ENCODE assay signal across 10 cellular contexts in genomic region chr14:21192447-21192822, GRCh38. TPM values are rescaled to one million over a fixed set of nuclear protein-coding genes. Genes with fewer than 3 reads are reported as not detected.
DNase-seq lines count a peak whose midpoint lies in the region; ATAC-seq and TF ChIP-seq lines count a peak whose summit lies in the region.
"Had no signal": no experiment of that assay in that cellular context is flagged by ENCODE, and none has a peak within 500 bp of the region (broad histone marks: within the 10 kb centered on the region; RNA-seq: fewer than 3 reads in every experiment).

No MANE protein-coding gene starts in this region.

- intact Hi-C loops in right cardiac atrium (cut with DNase I): no loop called here

- TF ChIP-seq CTCF in WI38 (IDR thresholded peaks at IDR 0.05; ENCODE audit: low read depth, low read length): no peak

- CTCF ChIA-PET in activated CD4-positive, alpha-beta T cell treated with anti-CD3 and anti-CD28 coated beads, Interleukin-2, amount 10 ng/mL, durations not matched to agents 7 days and 5 days (lab: Charles Lee): interaction anchor here (0.6 to 1.7 kb wide), 4 partner anchors 11 to 100 kb away, joined by 3 to 5 read pairs (median 3); no protein-coding TSS in a partner anchor

- no peaks in the 10 kb centered on the region for H3K27me3 ChIP-seq in right cardiac atrium (ENCODE audit: control insufficient read depth, insufficient read depth)

- H3K4me1 ChIP-seq in right cardiac atrium (ENCODE audit: control insufficient read depth, insufficient read depth, low read length): no peaks in the 10 kb centered on the region

- H3K27ac ChIP-seq in right cardiac atrium (ENCODE audit: low read length): no peak overlapping the region

- peak overlapping the region; percentile 60 for H3K4me3 Mint-ChIP-seq in activated CD4-positive, alpha-beta T cell treated with anti-CD3 and anti-CD28 coated beads, Interleukin-2, amount 10 ng/mL, durations not matched to agents 7 days and 5 days
- peak overlapping the region; percentile 76 to 78 for H3K4me3 Mint-ChIP-seq in stimulated activated naive B cell treated with anti-CD40 and anti-IgM and Interleukin-4, amounts not matched to agents 10 μg/mL and 1 μg/mL and 100 μg/mL, for 72 hours

- POLR2A ChIA-PET in activated CD4-positive, alpha-beta T cell treated with anti-CD3 and anti-CD28 coated beads, Interleukin-2, amount 10 ng/mL, durations not matched to agents 7 days and 5 days (lab: Charles Lee): interaction anchor here (0.7 kb wide), 1 partner anchor 52 kb away, joined by 3 read pairs; no protein-coding TSS in a partner anchor

- H3K9me3 ChIP-seq in right cardiac atrium (ENCODE audit: control insufficient read depth, low read length): no peaks in the 10 kb centered on the region

- H3K4me3 ChIP-seq in WI38 (ENCODE audit: low read depth, low read length): peak overlapping the region; percentile 38
- H3K4me3 ChIP-seq in right cardiac atrium (ENCODE audit: low read length): no peak overlapping the region

- H3K36me3 Mint-ChIP-seq in activated CD4-positive, alpha-beta T cell treated with anti-CD3 and anti-CD28 coated beads, Interleukin-2, amount 10 ng/mL, durations not matched to agents 7 days and 5 days (ENCODE audit: low read depth): no peaks in the 10 kb centered on the region
- H3K36me3 Mint-ChIP-seq in stimulated activated naive B cell treated with anti-CD40 and anti-IgM and Interleukin-4, amounts not matched to agents 10 μg/mL and 1 μg/mL and 100 μg/mL, for 72 hours: no peaks in the 10 kb centered on the region

- no peak for DNase-seq in activated CD4-positive, alpha-beta T cell treated with anti-CD3 and anti-CD28 coated beads, Interleukin-2, amount 10 ng/mL, durations not matched to agents 7 days and 5 days
- DNase-seq in activated CD4-positive, alpha-beta T cell treated with anti-CD3 and anti-CD28 coated beads, Interleukin-2, amount 50 U/mL, for 4 hours: no peak
- DNase-seq in right cardiac atrium: no peak
- DNase-seq in stimulated activated naive B cell treated with anti-CD40 and anti-IgM and Interleukin-4, amounts not matched to agents 10 μg/mL and 1 μg/mL and 100 μg/mL, for 72 hours: no peak
- DNase-seq in NCI-H526 (lab: John Stamatoyannopoulos, UW): no peak
- DNase-seq in AG08395 (ENCODE audit: low spot score): no peak
- DNase-seq in stimulated activated CD4-positive, alpha-beta T cell treated with anti-CD3 and anti-CD28 coated beads, Interleukin-4, amount 100 ng/mL, for 4 hours: no peak

- H3K27me3 Mint-ChIP-seq in activated CD4-positive, alpha-beta T cell treated with anti-CD3 and anti-CD28 coated beads, Interleukin-2, amount 10 ng/mL, durations not matched to agents 7 days and 5 days: peaks cover 16% of the 10 kb centered on the region
- H3K27me3 Mint-ChIP-seq in stimulated activated naive B cell treated with anti-CD40 and anti-IgM and Interleukin-4, amounts not matched to agents 10 μg/mL and 1 μg/mL and 100 μg/mL, for 72 hours: no peaks in the 10 kb centered on the region

- peaks cover 15% of the 10 kb centered on the region for H3K4me1 Mint-ChIP-seq in activated CD4-positive, alpha-beta T cell treated with anti-CD3 and anti-CD28 coated beads, Interleukin-2, amount 10 ng/mL, durations not matched to agents 7 days and 5 days
- peaks cover 9 to 17% of the 10 kb centered on the region in 2 donors for H3K4me1 Mint-ChIP-seq in stimulated activated naive B cell treated with anti-CD40 and anti-IgM and Interleukin-4, amounts not matched to agents 10 μg/mL and 1 μg/mL and 100 μg/mL, for 72 hours

- 32% methylated on average over 1 of the region's 1 CpG for WGBS in right cardiac atrium

- H3K9me3 Mint-ChIP-seq in activated CD4-positive, alpha-beta T cell treated with anti-CD3 and anti-CD28 coated beads, Interleukin-2, amount 10 ng/mL, durations not matched to agents 7 days and 5 days: no peaks in the 10 kb centered on the region
- peaks cover 0 to under 1% of the 10 kb centered on the region in 2 donors for H3K9me3 Mint-ChIP-seq in stimulated activated naive B cell treated with anti-CD40 and anti-IgM and Interleukin-4, amounts not matched to agents 10 μg/mL and 1 μg/mL and 100 μg/mL, for 72 hours

- H3K27ac Mint-ChIP-seq in activated CD4-positive, alpha-beta T cell treated with anti-CD3 and anti-CD28 coated beads, Interleukin-2, amount 10 ng/mL, durations not matched to agents 7 days and 5 days: no peak overlapping the region
- no peak overlapping the region for H3K27ac Mint-ChIP-seq in stimulated activated naive B cell treated with anti-CD40 and anti-IgM and Interleukin-4, amounts not matched to agents 10 μg/mL and 1 μg/mL and 100 μg/mL, for 72 hours

- peak; percentile 5 to 8 for ATAC-seq in right cardiac atrium
- ATAC-seq in stimulated activated naive B cell treated with anti-CD40 and anti-IgM and Interleukin-4, amounts not matched to agents 10 μg/mL and 1 μg/mL and 100 μg/mL, for 72 hours (replicated peaks): no peak

RNA-seq across cellular contexts. Expression of gene OR5AU1, which starts 36.6 kb away (rescaled TPM):
- total RNA-seq in activated CD4-positive, alpha-beta T cell treated with anti-CD3 and anti-CD28 coated beads, Interleukin-2, amount 10 ng/mL, durations not matched to agents 7 days and 5 days: not detected
- not detected for total RNA-seq in right cardiac atrium
- not detected for polyA plus RNA-seq in right cardiac atrium
- total RNA-seq: endothelial cell of umbilical vein, M059J had no signal
- polyA plus RNA-seq: endothelial cell of umbilical vein had no signal

Comparison
In these comparisons a context has a peak if more than half of its experiments do, and no peak if none do; other contexts are left out.
1. ATAC-seq: peak in right cardiac atrium (2 of 2); none in stimulated activated naive B cell treated with anti-CD40 and anti-IgM and Interleukin-4, amounts not matched to agents 10 μg/mL and 1 μg/mL and 100 μg/mL, for 72 hours (0 of 2).